In the genomic region with DNA sequence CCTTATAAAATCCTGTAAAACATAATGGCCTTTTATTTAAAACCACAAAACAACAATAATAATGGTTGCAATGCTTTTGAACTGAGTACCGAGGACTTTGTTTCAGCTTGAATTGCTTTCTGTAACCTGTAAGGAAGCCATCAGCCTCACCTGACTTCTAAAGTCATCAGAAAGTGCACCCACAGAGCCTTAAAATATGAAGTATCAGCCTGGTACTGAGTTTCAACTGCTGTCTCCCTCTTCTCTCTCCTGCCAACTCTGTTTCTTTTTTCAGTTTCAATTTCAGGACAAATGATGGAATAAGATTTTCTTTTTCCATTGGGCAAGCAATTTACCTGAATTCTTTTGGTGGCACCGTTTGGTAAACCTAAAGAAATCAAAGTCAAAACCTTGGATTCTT, we compare ENCODE assay signal across 9 cellular contexts.
"Had no signal": no experiment of that assay in that cellular context is flagged by ENCODE, and none has a peak within 500 bp of the region (broad histone marks: within the 10 kb centered on the region; RNA-seq: fewer than 3 reads in every experiment).

No MANE protein-coding gene starts in this region.

- H3K4me3 ChIP-seq: GM23248, GM23338, HAP-1 had no signal

- H3K36me3 ChIP-seq: HAP-1 had no signal

- H3K9ac ChIP-seq: GM23248 had no signal

- H3K4me2 ChIP-seq: GM23338 had no signal

- ATAC-seq: GM23338, HCT116 had no signal

- H3K9me3 ChIP-seq: HAP-1 had no signal

- DNase-seq: GM23248, GOT3, H7, H9, HCEC 1CT, HFFc6 had no signal

- H3K4me1 ChIP-seq: HAP-1 had no signal

- H2AFZ ChIP-seq: GM23248, GM23338 had no signal

- H3K27ac ChIP-seq: GM23248 had no signal
